Comparison of ENCODE assay signal across 8 cellular contexts in the genomic region with DNA sequence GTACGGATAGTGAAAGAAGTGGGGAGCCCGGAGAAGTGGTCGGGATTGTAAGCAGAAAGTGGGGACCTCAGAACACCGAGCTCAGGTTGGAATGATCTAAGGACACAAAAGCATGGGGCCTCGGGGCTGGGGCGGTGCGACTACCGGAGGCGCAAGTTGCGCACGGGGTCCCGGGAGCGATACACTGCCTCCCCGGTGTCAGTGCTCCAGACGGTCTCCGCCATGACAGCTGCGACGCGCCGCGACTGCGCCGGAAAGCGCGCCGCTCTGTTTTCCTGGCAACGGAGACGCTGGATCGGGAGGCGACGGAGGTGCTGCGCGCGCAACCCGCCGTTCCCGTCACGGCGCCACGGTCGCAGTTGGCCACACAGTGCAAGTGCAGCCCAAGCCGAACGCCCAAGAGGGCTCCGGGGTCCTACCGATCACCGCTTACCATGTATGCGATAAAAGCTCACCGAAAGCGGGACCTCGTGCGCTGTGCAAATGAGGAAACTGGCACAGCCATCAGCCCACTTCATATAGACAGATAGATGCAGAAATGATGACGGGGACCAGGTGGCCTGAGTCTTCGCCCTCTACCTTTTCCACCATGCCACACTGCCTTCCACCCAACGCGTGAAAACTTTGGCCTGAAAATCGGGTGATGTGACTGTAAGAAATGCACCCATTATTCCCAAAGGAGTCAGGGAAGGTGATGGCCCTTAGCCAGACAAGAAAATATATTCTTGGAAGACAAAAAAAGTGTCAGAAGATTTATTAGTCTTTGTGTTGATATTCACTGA. TPM values are rescaled to one million over a fixed set of nuclear protein-coding genes. Genes with fewer than 3 reads are reported as not detected.
DNase-seq lines count a peak whose midpoint lies in the region; ATAC-seq, FAIRE-seq and TF ChIP-seq lines count a peak whose summit lies in the region.

A gene (minus strand): TSS at position 249 of the 782 bp plus-strand sequence. CDS start 25 bp downstream, at position 224.

- DNase-seq in AG08396 (ENCODE audit: low spot score) (peak; percentile 99), NCI-H2196 (lab: John Stamatoyannopoulos, UW; ENCODE audit: unreplicated experiment) (peak; percentile 95), breast epithelium (ENCODE audit: low spot score in 2 of 2) (peak; percentile 90 to 95), iPS-NIHi11 (ENCODE audit: low spot score) (peak; percentile 100), small intestine (peak; percentile 91)

- TF ChIP-seq POLR2A in breast epithelium (IDR thresholded peaks at IDR 0.05), result peak; percentile 36

- intact Hi-C loops in breast epithelium (cut with DNase I; ENCODE audit: low total_unique reads), result no loop called here

- ATAC-seq in GM18873 (IDR thresholded peaks at IDR 0.05; ENCODE audit: low FRiP score, unreplicated experiment) (peak; percentile 81), HG03135 (IDR thresholded peaks at IDR 0.05; ENCODE audit: unreplicated experiment) (peak; percentile 93)

- TF ChIP-seq CTCF in VCaP (conservative IDR thresholded peaks at IDR 0.05) (peak; percentile 73), breast epithelium (IDR thresholded peaks at IDR 0.05) (peak; percentile 48 to 85 (median 77))

- H3K27me3 ChIP-seq in breast epithelium, result peaks cover 0 to under 1% of the 10 kb centered on the region in 2 donors
- no peaks in the 10 kb centered on the region for H3K27me3 ChIP-seq in small intestine (ENCODE audit: control insufficient read depth in 2 of 2, insufficient read depth in 2 of 2, low read length in 2 of 2)

- H3K4me1 ChIP-seq in breast epithelium (no peaks in the 10 kb centered on the region), small intestine (ENCODE audit: control insufficient read depth in 2 of 2, insufficient read depth in 1 of 2, low read depth in 1 of 2, low read length in 1 of 2) (no peaks in the 10 kb centered on the region)

- H3K36me3 ChIP-seq in breast epithelium (no peaks in the 10 kb centered on the region), small intestine (ENCODE audit: control insufficient read depth in 2 of 2, insufficient read depth in 2 of 2, low read length in 2 of 2) (peaks cover 0 to 3% of the 10 kb centered on the region in 2 donors)

- H3K4me3 ChIP-seq in breast epithelium, result peak within 1 kb of the TSS; percentile 65 to 87 (median 81)
- peak within 1 kb of the TSS; percentile 48 to 74 for H3K4me3 ChIP-seq in small intestine (ENCODE audit: low read depth in 1 of 2, low read length in 2 of 2)

- no peak for FAIRE-seq in small intestine (lab: Jason Lieb, UNC)

- H3K27ac ChIP-seq in VCaP (peak within 1 kb of the TSS; percentile 93), breast epithelium (peak within 1 kb of the TSS; percentile 90 to 91), small intestine (ENCODE audit: low read depth in 1 of 2, low read length in 1 of 2) (peak within 1 kb of the TSS; percentile 53 to 77)

- WGBS in small intestine, 3 donors, result 1 to 2% (median 1%) methylated on average over 56 of the region's 56 CpGs

- H3K9me3 ChIP-seq in breast epithelium, result no peaks in the 10 kb centered on the region
- H3K9me3 ChIP-seq in small intestine (ENCODE audit: control insufficient read depth, low read depth), result no peaks in the 10 kb centered on the region

RNA-seq across cellular contexts. Expression of the gene that starts here (rescaled TPM):
- 10 to 100 TPM in 2 of 3 donors, 1 to 10 TPM in 1; 8.0 to 21.1 (median 15.1) TPM for total RNA-seq in breast epithelium
- 10 to 100 TPM in 1 of 3 donors, 1 to 10 TPM in 2; 2.7 to 11.7 (median 6.7) TPM for polyA plus RNA-seq in small intestine

Comparison
In these comparisons a context has a peak if more than half of its experiments do, and no peak if none do; other contexts are left out.
1. Peak in every context shown above with its lines: DNase-seq, ATAC-seq, H3K4me3 ChIP-seq and H3K27ac ChIP-seq.